ENCODE assay signal across 9 cellular contexts in genomic region chr9:136244116-136244775, GRCh38. TPM values are rescaled to one million over a fixed set of nuclear protein-coding genes. Genes with fewer than 3 reads are reported as not detected.
DNase-seq lines count a peak whose midpoint lies in the region; ATAC-seq, FAIRE-seq and TF ChIP-seq lines count a peak whose summit lies in the region.
"Had no signal": no experiment of that assay in that cellular context is flagged by ENCODE, and none has a peak within 500 bp of the region (broad histone marks: within the 10 kb centered on the region; RNA-seq: fewer than 3 reads in every experiment).

No MANE protein-coding gene starts in this region.

- no peak overlapping the region for H3K27ac ChIP-seq in SK-N-MC
- H3K27ac ChIP-seq in pancreas = no peak overlapping the region

- H3K27me3 ChIP-seq in bronchial epithelial cell (ENCODE audit: control insufficient read depth, insufficient read depth, low read length) = peaks cover 5% of the 10 kb centered on the region
- H3K27me3 ChIP-seq in pancreas = no peaks in the 10 kb centered on the region

- no peak for TF ChIP-seq CTCF in bronchial epithelial cell (IDR thresholded peaks at IDR 0.05; ENCODE audit: insufficient read depth, low read length, severe bottlenecking)
- TF ChIP-seq CTCF in pancreas (IDR thresholded peaks at IDR 0.05) = no peak

- FAIRE-seq in bronchial epithelial cell (lab: Jason Lieb, UNC) (no peak), pancreas (lab: Jason Lieb, UNC) (no peak)

- peak; percentile 38 to 52 for DNase-seq in activated CD4-positive, alpha-beta T cell treated with anti-CD3 and anti-CD28 coated beads for 24 hours (ENCODE audit: low read depth in 2 of 2)
- DNase-seq in activated CD4-positive, alpha-beta T cell treated with anti-CD3 and anti-CD28 coated beads for 1 hour = no peak
- DNase-seq in SK-N-MC (ENCODE audit: low read depth, low spot score) (no peak), bronchial epithelial cell (ENCODE audit: low read depth) (no peak), pancreas (peak in 1 of 6 donors; percentile 3), kidney glomerular epithelial cell (lab: John Stamatoyannopoulos, UW) (no peak), NCI-H1694 (lab: John Stamatoyannopoulos, UW) (no peak), midbrain (lab: John Stamatoyannopoulos, UW) (no peak)

- intact Hi-C loops in pancreas (cut with DNase I) = no loop called here

- 21 to 26% methylated on average over 9 of the region's 9 CpGs for WGBS in pancreas, 2 donors

- H3K4me3 ChIP-seq in SK-N-MC = peak overlapping the region; percentile 94
- peak overlapping the region; percentile 72 for H3K4me3 ChIP-seq in bronchial epithelial cell (ENCODE audit: low read depth, low read length)
- peak overlapping the region in 3 of 4 donors; percentile 76 to 87 (median 81) for H3K4me3 ChIP-seq in pancreas

- ATAC-seq in pancreas = no peak

- H3K4me1 ChIP-seq in pancreas = peaks cover 36 to 55% (median 41%) of the 10 kb centered on the region in 3 donors

- peak overlapping the region; percentile 83 for H3K9ac ChIP-seq in SK-N-MC (ENCODE audit: insufficient read length)

- no peaks in the 10 kb centered on the region for H3K9me3 ChIP-seq in SK-N-MC (ENCODE audit: low read depth, low read length)
- no peaks in the 10 kb centered on the region for H3K9me3 ChIP-seq in pancreas

- H3K36me3 ChIP-seq in SK-N-MC (ENCODE audit: insufficient read depth, low read length) = no peaks in the 10 kb centered on the region
- peaks cover 4% of the 10 kb centered on the region for H3K36me3 ChIP-seq in bronchial epithelial cell (ENCODE audit: control insufficient read depth, insufficient read depth, low read length)
- H3K36me3 ChIP-seq in pancreas = no peaks in the 10 kb centered on the region

RNA-seq across cellular contexts. Expression of gene QSOX2, which starts 1.4 kb away (rescaled TPM):
- 10.6 and 12.1 TPM in 2 replicates for total RNA-seq in bronchial epithelial cell
- 10 to 100 TPM in 3 of 6 donors, 1 to 10 TPM in 3; 6.8 to 11.0 (median 10.4) TPM for total RNA-seq in pancreas
- polyA plus RNA-seq in pancreas = 10 to 100 TPM; 12.2 to 19.1 TPM

RNA-seq across cellular contexts. Expression of gene LHX3, which starts 39.3 kb away (rescaled TPM):
- total RNA-seq in bronchial epithelial cell (not detected in 2 replicates), pancreas (not detected)
- polyA plus RNA-seq in pancreas = not detected
- total RNA-seq: glomerular endothelial cell had no signal

RNA-seq across cellular contexts. Expression of gene CCDC187, which starts 59.6 kb away (rescaled TPM):
- total RNA-seq in bronchial epithelial cell (not detected in 2 replicates), pancreas (under 1 TPM; 0.14 to 0.58 (median 0.36) TPM)
- 1 to 10 TPM; 2.0 to 2.6 TPM for polyA plus RNA-seq in pancreas
- total RNA-seq: glomerular endothelial cell had no signal

Comparison
In these comparisons a context has a peak if more than half of its experiments do, and no peak if none do; other contexts are left out.
1. DNase-seq: peak in activated CD4-positive, alpha-beta T cell treated with anti-CD3 and anti-CD28 coated beads for 24 hours (2 of 2); none in activated CD4-positive, alpha-beta T cell treated with anti-CD3 and anti-CD28 coated beads for 1 hour (single experiment), SK-N-MC (single experiment), bronchial epithelial cell (single experiment), kidney glomerular epithelial cell (single experiment), NCI-H1694 (single experiment) and midbrain (single experiment).
2. Peak in every context shown above with its lines, with median percentiles within 50 percentile points of each other: H3K4me3 ChIP-seq.